Comparison of ENCODE assay signal across 8 cellular contexts in genomic region chr4:39458505-39459300, GRCh38. TPM values are rescaled to one million over a fixed set of nuclear protein-coding genes. Genes with fewer than 3 reads are reported as not detected.
DNase-seq lines count a peak whose midpoint lies in the region; ATAC-seq, FAIRE-seq and TF ChIP-seq lines count a peak whose summit lies in the region.

Gene LIAS (plus strand): TSS chr4:39459056. CDS start chr4:39459118, 62 bp downstream.
Gene RPL9 (minus strand): TSS chr4:39458922. CDS start chr4:39458439, 483 bp downstream.

- peak; percentile 28 for FAIRE-seq in colon (lab: Jason Lieb, UNC)

- H3K4me3 ChIP-seq in BE2C (ENCODE audit: low read depth, low read length), result peak within 1 kb of the TSS; percentile 94

- no peaks in the 10 kb centered on the region for H3K9me3 ChIP-seq in BE2C

- TF ChIP-seq CTCF in BE2C (IDR thresholded peaks at IDR 0.05; ENCODE audit: low read depth, low read length), result no peak

- H3K36me3 ChIP-seq in BE2C, result peaks cover 57% of the 10 kb centered on the region

- H3K27me3 ChIP-seq in BE2C, result no peaks in the 10 kb centered on the region

- peak; percentile 94 for DNase-seq in BE2C
- DNase-seq in GM19240 (ENCODE audit: insufficient read length, low spot score), result peak; percentile 57
- DNase-seq in NCI-H526 (lab: John Stamatoyannopoulos, UW), result peak; percentile 97 to 98
- DNase-seq in activated CD4-positive, alpha-beta T cell treated with anti-CD3 and anti-CD28 coated beads for 48 hours, result peak; percentile 95
- DNase-seq in kidney glomerular epithelial cell (lab: John Stamatoyannopoulos, UW), result peak; percentile 96
- DNase-seq in stimulated activated CD4-positive, alpha-beta T cell treated with anti-CD3 and anti-CD28 coated beads, Interleukin-1b, Interleukin-23, amount 100 ng/mL, for 1 hour (ENCODE audit: low read depth in 2 of 2), result peak; percentile 79 to 82

- peak; percentile 74 for ATAC-seq in HG03460 (IDR thresholded peaks at IDR 0.05; ENCODE audit: unreplicated experiment)

- H3K4me1 ChIP-seq in BE2C, result peaks cover 3% of the 10 kb centered on the region; the same call in 1 of the 2 replicates

RNA-seq across cellular contexts. Expression of gene LIAS, which starts in this region (rescaled TPM):
- 5.5 TPM for polyA plus RNA-seq in BE2C (2012; ENCODE audit: insufficient read depth, insufficient read length, low read depth)

RNA-seq across cellular contexts. Expression of gene RPL9, which starts in this region (rescaled TPM):
- 202 TPM for polyA plus RNA-seq in BE2C (2012; ENCODE audit: insufficient read depth, insufficient read length, low read depth)

Comparison
In these comparisons a context has a peak if more than half of its experiments do, and no peak if none do; other contexts are left out.
1. Peak in every context shown above with its lines: DNase-seq, ATAC-seq and H3K4me3 ChIP-seq.